In genomic region chr7:124354206-124354605, GRCh38 we compare ENCODE assay signal across 27 cellular contexts.
DNase-seq lines count a peak whose midpoint lies in the region; ATAC-seq, FAIRE-seq and TF ChIP-seq lines count a peak whose summit lies in the region.
"Had no signal": no experiment of that assay in that cellular context is flagged by ENCODE, and none has a peak within 500 bp of the region (broad histone marks: within the 10 kb centered on the region; RNA-seq: fewer than 3 reads in every experiment).

No MANE protein-coding gene starts in this region.

- H3K36me3 Mint-ChIP-seq in glutamatergic neuron (ENCODE audit: unreplicated experiment), result no peaks in the 10 kb centered on the region
- H3K36me3 Mint-ChIP-seq in activated T-cell treated with anti-CD3 and anti-CD28 coated beads, Interleukin-2, amount 50 U/mL, for 24 hours (ENCODE audit: low read depth), result no peaks in the 10 kb centered on the region
- H3K36me3 Mint-ChIP-seq: CD14-positive monocyte; CD4-positive, alpha-beta memory T cell; CD4-positive, CD25-positive, alpha-beta regulatory T cell; CD8-positive, alpha-beta memory T cell had no signal

- TF ChIP-seq EP300 in HepG2 (IDR thresholded peaks at IDR 0.05; ENCODE audit: low read depth in 2 of 2, low read length in 2 of 2) (no peak), HepG2 (CRISPR knock-in tag; IDR thresholded peaks at IDR 0.05; ENCODE audit: borderline replicate concordance) (no peak)

- H4K20me1 ChIP-seq in HepG2 (ENCODE audit: insufficient read depth, low read length), result no peaks in the 10 kb centered on the region
- H4K20me1 ChIP-seq: BLaER1 had no signal

- DNase-seq in NCI-H2171 treated with DMSO at 0.1 percent for 48 hours (lab: John Stamatoyannopoulos, UW) (peak; percentile 3), NCI-H2171 (lab: John Stamatoyannopoulos, UW) (no peak), cerebellar cortex (ENCODE audit: low spot score) (peak; percentile 73), glutamatergic neuron (no peak), HepG2 (ENCODE audit: low spot score) (no peak)
- no peak for DNase-seq in activated T-cell treated with anti-CD3 and anti-CD28 coated beads, Interleukin-2, amount 50 U/mL, for 24 hours
- DNase-seq: 8988T; ACHN; BE2C; CD4-positive, alpha-beta memory T cell; CD4-positive, CD25-positive, alpha-beta regulatory T cell; CD8-positive, alpha-beta memory T cell; COR-L47; DMS 273 treated with DMSO at 0.1 percent for 48 hours; DMS153; DMS53; DMS79; DND-41; EL; GF-D8 had no signal

- no peak overlapping the region for H3K9ac ChIP-seq in HepG2 (ENCODE audit: insufficient read depth, low read depth, low read length)
- H3K9ac ChIP-seq: BLaER1 had no signal

- H3K27ac Mint-ChIP-seq in glutamatergic neuron (ENCODE audit: unreplicated experiment), result peak overlapping the region; percentile 36
- H3K27ac Mint-ChIP-seq in activated T-cell treated with anti-CD3 and anti-CD28 coated beads, Interleukin-2, amount 50 U/mL, for 24 hours, result no peak overlapping the region
- H3K27ac Mint-ChIP-seq: CD14-positive monocyte; CD4-positive, alpha-beta memory T cell; CD4-positive, CD25-positive, alpha-beta regulatory T cell; CD8-positive, alpha-beta memory T cell had no signal

- FAIRE-seq in HepG2 (lab: Jason Lieb, UNC), result no peak
- FAIRE-seq: A204.1, G401.6, GM12891, GM19239 had no signal

- H3K4me1 ChIP-seq in HepG2 (ENCODE audit: insufficient read depth, low read length), result no peaks in the 10 kb centered on the region
- H3K4me1 ChIP-seq: BLaER1 had no signal

- in situ Hi-C loops in HepG2 (cut with HindIII; ENCODE audit: extremely low pct_ligation_motif_present, low pct_unique_long_range_greater_than_20kb), result no loop called here

- H2AFZ ChIP-seq in HepG2 (ENCODE audit: low read length), result no peak overlapping the region

- H3K4me2 ChIP-seq in HepG2 (ENCODE audit: low read depth, low read length), result no peak overlapping the region
- H3K4me2 ChIP-seq: BLaER1 had no signal

- H3K27me3 Mint-ChIP-seq in glutamatergic neuron (ENCODE audit: unreplicated experiment), result no peaks in the 10 kb centered on the region
- no peaks in the 10 kb centered on the region for H3K27me3 Mint-ChIP-seq in activated T-cell treated with anti-CD3 and anti-CD28 coated beads, Interleukin-2, amount 50 U/mL, for 24 hours
- H3K27me3 Mint-ChIP-seq: CD4-positive, alpha-beta memory T cell; CD4-positive, CD25-positive, alpha-beta regulatory T cell; CD8-positive, alpha-beta memory T cell had no signal

- TF ChIP-seq POLR2A in HepG2 (IDR thresholded peaks at IDR 0.05; ENCODE audit: insufficient read depth in 1 of 2, low read depth in 2 of 2, low read length in 2 of 2), result no peak

- ATAC-seq in HG02763 (IDR thresholded peaks at IDR 0.05; ENCODE audit: unreplicated experiment) (no peak), HepG2 (no peak)

- peaks cover 17% of the 10 kb centered on the region for H3K4me1 Mint-ChIP-seq in glutamatergic neuron (ENCODE audit: low read depth, unreplicated experiment)
- H3K4me1 Mint-ChIP-seq in activated T-cell treated with anti-CD3 and anti-CD28 coated beads, Interleukin-2, amount 50 U/mL, for 24 hours (ENCODE audit: low read depth), result no peaks in the 10 kb centered on the region
- H3K4me1 Mint-ChIP-seq: CD14-positive monocyte; CD4-positive, alpha-beta memory T cell; CD4-positive, CD25-positive, alpha-beta regulatory T cell; CD8-positive, alpha-beta memory T cell had no signal

- no peak overlapping the region for H3K27ac ChIP-seq in HepG2 (ENCODE audit: extremely low read length, insufficient read depth, low read length)
- H3K27ac ChIP-seq: BLaER1 had no signal

- H3K79me2 ChIP-seq in HepG2 (ENCODE audit: insufficient read depth, low read length), result no peaks in the 10 kb centered on the region

- POLR2A ChIA-PET in HepG2 (lab: Yijun Ruan, JAX), result no interaction called here

- no peaks in the 10 kb centered on the region for H3K27me3 ChIP-seq in HepG2 (ENCODE audit: control insufficient read depth in 1 of 2, insufficient read depth in 2 of 2, low read length in 2 of 2)
- H3K27me3 ChIP-seq: BE2C, BLaER1 had no signal

- H3K9me3 Mint-ChIP-seq in glutamatergic neuron (ENCODE audit: unreplicated experiment), result no peaks in the 10 kb centered on the region
- H3K9me3 Mint-ChIP-seq in activated T-cell treated with anti-CD3 and anti-CD28 coated beads, Interleukin-2, amount 50 U/mL, for 24 hours, result no peaks in the 10 kb centered on the region

- CTCF ChIA-PET in HepG2 (lab: Yijun Ruan, JAX; ENCODE audit: low intra/inter-chr PET ratio, low total read pairs), result no interaction called here

- TF ChIP-seq CTCF in glutamatergic neuron (IDR thresholded peaks at IDR 0.05; ENCODE audit: partially characterized antibody, unreplicated experiment) (no peak), HepG2 (CRISPR knock-in tag; IDR thresholded peaks at IDR 0.05) (no peak)

- H3K36me3 ChIP-seq in HepG2 (replicated peaks in 1 of 2; ENCODE audit: control insufficient read depth in 1 of 2, insufficient read depth in 2 of 2, low read length in 2 of 2), result no peaks in the 10 kb centered on the region
- H3K36me3 ChIP-seq: BE2C, BLaER1 had no signal

- no peak overlapping the region for H3K4me3 ChIP-seq in HepG2 (replicated peaks in 1 of 3; ENCODE audit: insufficient read depth in 1 of 3, low read depth in 2 of 3, low read length in 3 of 3)
- H3K4me3 ChIP-seq: BLaER1 had no signal

- H3K9me3 ChIP-seq in HepG2 (ENCODE audit: low read length), result no peaks in the 10 kb centered on the region; the same call in 1 of the 2 replicates
- H3K9me3 ChIP-seq: BE2C, BLaER1 had no signal

- BruUV-seq in HepG2 (replicated peaks; lab: Mats Ljungman, UMichigan), result no TSS peak

- intact Hi-C loops in HepG2 (cut with micrococcal nuclease; ENCODE audit: unreplicated experiment), result no loop called here

- no peak for TF ChIP-seq RAD21 in HepG2 (CRISPR knock-in tag; IDR thresholded peaks at IDR 0.05)

- no peak overlapping the region for H3K4me3 Mint-ChIP-seq in glutamatergic neuron (ENCODE audit: unreplicated experiment)
- H3K4me3 Mint-ChIP-seq in activated T-cell treated with anti-CD3 and anti-CD28 coated beads, Interleukin-2, amount 50 U/mL, for 24 hours, result no peak overlapping the region
- H3K4me3 Mint-ChIP-seq: CD14-positive monocyte; CD4-positive, alpha-beta memory T cell; CD4-positive, CD25-positive, alpha-beta regulatory T cell; CD8-positive, alpha-beta memory T cell had no signal

TF ChIP-seq in HepG2, 621 proteins besides CTCF, POLR2A, EP300 and RAD21 (continues in another document):
- no peak for TF ChIP-seq ZBTB8A (CRISPR knock-in tag; IDR thresholded peaks at IDR 0.05; ENCODE audit: borderline replicate concordance, low read depth)
- TF ChIP-seq ZNF331 (CRISPR knock-in tag; IDR thresholded peaks at IDR 0.05), result no peak
- no peak for TF ChIP-seq PRDM15 (CRISPR knock-in tag; IDR thresholded peaks at IDR 0.05)
- TF ChIP-seq AGO1 (IDR thresholded peaks at IDR 0.05; ENCODE audit: low read depth, low read length, poor library complexity, severe bottlenecking), result no peak
- TF ChIP-seq ZNF136 (CRISPR knock-in tag; IDR thresholded peaks at IDR 0.05; ENCODE audit: low read depth), result no peak
- no peak for TF ChIP-seq PBX2 (CRISPR knock-in tag; IDR thresholded peaks at IDR 0.05)
- no peak for TF ChIP-seq ZNF263 (CRISPR knock-in tag; IDR thresholded peaks at IDR 0.05)
- no peak for TF ChIP-seq NR3C1 (CRISPR knock-in tag; IDR thresholded peaks at IDR 0.05)
- TF ChIP-seq ZFP41 (CRISPR knock-in tag; IDR thresholded peaks at IDR 0.05; ENCODE audit: borderline replicate concordance), result no peak
- TF ChIP-seq KLF16 (CRISPR knock-in tag; IDR thresholded peaks at IDR 0.05), result no peak

Comparison
In these comparisons a context has a peak if more than half of its experiments do, and no peak if none do; other contexts are left out.
1. DNase-seq: peak in NCI-H2171 treated with DMSO at 0.1 percent for 48 hours (single experiment) and cerebellar cortex (single experiment); none in NCI-H2171 (single experiment), glutamatergic neuron (single experiment), activated T-cell treated with anti-CD3 and anti-CD28 coated beads, Interleukin-2, amount 50 U/mL, for 24 hours (single experiment) and HepG2 (single experiment).